Comparison of ENCODE assay signal across 8 cellular contexts in genomic region chr15:57705746-57706404, GRCh38. TPM values are rescaled to one million over a fixed set of nuclear protein-coding genes. Genes with fewer than 3 reads are reported as not detected.
A peak's percentile ranks its signal among the peaks of the same experiment; 100 is the strongest.
DNase-seq lines count a peak whose midpoint lies in the region; ATAC-seq and TF ChIP-seq lines count a peak whose summit lies in the region.

No MANE protein-coding gene starts in this region.

- TF ChIP-seq CTCF in AG10803 (conservative IDR thresholded peaks at IDR 0.05; ENCODE audit: low read length) (no peak), dorsolateral prefrontal cortex (IDR thresholded peaks at IDR 0.05 in 54 of 56, conservative IDR thresholded peaks at IDR 0.05 in 2 of 56; ENCODE audit: low read depth in 1 of 56, partially characterized antibody in 56 of 56) (no peak)

- peak overlapping the region; percentile 83 to 94 (median 92) for H3K4me3 Mint-ChIP-seq in naive B cell

- H3K9me3 Mint-ChIP-seq in naive B cell = no peaks in the 10 kb centered on the region

- H3K9me3 ChIP-seq in Karpas-422 (ENCODE audit: low read length) = no peaks in the 10 kb centered on the region

- H4K20me1 ChIP-seq in Karpas-422 (ENCODE audit: insufficient read depth, low read depth, low read length) = no peaks in the 10 kb centered on the region

- H3K4me1 ChIP-seq in Karpas-422 (ENCODE audit: low read length) = peaks cover 27% of the 10 kb centered on the region

- peaks cover 4 to 12% of the 10 kb centered on the region in 2 donors for H3K36me3 Mint-ChIP-seq in naive B cell

- H3K27ac Mint-ChIP-seq in naive B cell = peak overlapping the region; percentile 93 to 99 (median 96)

- H3K9me2 ChIP-seq in Karpas-422 (replicated peaks; ENCODE audit: insufficient read depth, low read length) = no peaks in the 10 kb centered on the region; the same call in none of the 2 replicates

- peak overlapping the region; percentile 5 for H2AFZ ChIP-seq in Karpas-422 (ENCODE audit: low read length)

- H3K4me2 ChIP-seq in Karpas-422 (ENCODE audit: low read depth, low read length, poor library complexity, severe bottlenecking) = peak overlapping the region; percentile 88

- no peak for ATAC-seq in naive B cell (ENCODE audit: low read depth in 2 of 2)
- no peak for ATAC-seq in HG03442 (IDR thresholded peaks at IDR 0.05; ENCODE audit: unreplicated experiment)
- ATAC-seq in GM21717 (IDR thresholded peaks at IDR 0.05; ENCODE audit: unreplicated experiment) = no peak

- H3K27me3 Mint-ChIP-seq in naive B cell = peaks cover 6 to 18% (median 14%) of the 10 kb centered on the region in 3 donors

- peaks cover 14 to 49% (median 36%) of the 10 kb centered on the region in 3 donors for H3K4me1 Mint-ChIP-seq in naive B cell

- H3K79me2 ChIP-seq in Karpas-422 (ENCODE audit: low read length) = peaks cover 43% of the 10 kb centered on the region

- peak overlapping the region; percentile 89 for H3K9ac ChIP-seq in Karpas-422 (ENCODE audit: low read length)

- no peak overlapping the region for H3K27ac ChIP-seq in Karpas-422 (ENCODE audit: low read length)
- peak overlapping the region; percentile 63 to 99 (median 94) for H3K27ac ChIP-seq in dorsolateral prefrontal cortex

- H3K27me3 ChIP-seq in Karpas-422 (ENCODE audit: low read length) (no peaks in the 10 kb centered on the region), dorsolateral prefrontal cortex (peaks cover 0 to 6% (median 0%) of the 10 kb centered on the region in 45 donors)

- intact Hi-C loops in dorsolateral prefrontal cortex (cut with DNase I) = no loop called here

- DNase-seq in AG10803 (ENCODE audit: low read depth) (no peak), Karpas-422 (peak; percentile 44), dorsolateral prefrontal cortex (no peak), naive B cell (no peak), GDM1 (lab: John Stamatoyannopoulos, UW) (no peak)
- no peak for DNase-seq in central memory CD4-positive, alpha-beta T cell

- H3K4me3 ChIP-seq in AG10803 (ENCODE audit: low read length) (peak overlapping the region; percentile 98), Karpas-422 (ENCODE audit: low read length) (peak overlapping the region; percentile 93), dorsolateral prefrontal cortex (peak overlapping the region; percentile 63 to 100 (median 92))

- peaks cover 23% of the 10 kb centered on the region; the same call in 1 of the 2 replicates for H3K36me3 ChIP-seq in Karpas-422 (ENCODE audit: insufficient read depth, low read length)

RNA-seq across cellular contexts. Expression of gene POLR2M, which starts 0.6 kb away (rescaled TPM):
- total RNA-seq in Karpas-422 (2014; rRNA removed; shearing (Covaris generic); ENCODE audit: low replicate concordance) = 221 and 672 TPM in 2 replicates
- total RNA-seq in dorsolateral prefrontal cortex = 100 to 1,000 TPM in 5 of 120 experiments, 10 to 100 TPM in 115; 55.8 to 112 (median 75.8) TPM
- polyA plus RNA-seq in naive B cell (ENCODE audit: low read depth in 6 of 6) = 10 to 100 TPM; 62.5 to 75.8 (median 73.1) TPM
